In genomic region chr21:32437729-32438128, GRCh38 we compare ENCODE assay signal across 1 cellular context.
TF ChIP-seq lines count a peak whose summit lies in the region.

No MANE protein-coding gene starts in this region.

TF ChIP-seq in K562, 482 proteins besides CTCF, POLR2A, EP300 and RAD21:
- TF ChIP-seq ZBTB40 (IDR thresholded peaks at IDR 0.05) (peak; percentile 69), ZBTB40 (CRISPR knock-in tag; IDR thresholded peaks at IDR 0.05) (no peak), DIDO1 (tag; IDR thresholded peaks at IDR 0.05; ENCODE audit: low read depth) (0 out of 2 replicates have a peak, but pooled peaks have one; percentile 46), U2AF1 (optimal IDR thresholded peaks at IDR 0.05; ENCODE audit: low read depth, low read length) (no peak), ATF6 (CRISPR knock-in tag; IDR thresholded peaks at IDR 0.05) (no peak), NR4A1 (CRISPR knock-in tag; IDR thresholded peaks at IDR 0.05) (no peak), NR4A1 (tag; IDR thresholded peaks at IDR 0.05) (no peak), ARHGAP35 (IDR thresholded peaks at IDR 0.05; ENCODE audit: partially characterized antibody) (no peak), DEAF1 (CRISPR knock-in tag; IDR thresholded peaks at IDR 0.05) (no peak), ZNF780A (CRISPR knock-in tag; IDR thresholded peaks at IDR 0.05) (no peak), SNRNP70 (optimal IDR thresholded peaks at IDR 0.05; ENCODE audit: low read depth, low read length) (no peak), ILF3 (IDR thresholded peaks at IDR 0.05; ENCODE audit: borderline replicate concordance) (no peak), GABPA (tag; conservative IDR thresholded peaks at IDR 0.05; ENCODE audit: low read depth) (peak; percentile 65), ZNF143 (CRISPR knock-in tag; IDR thresholded peaks at IDR 0.05) (no peak), RFX1 (IDR thresholded peaks at IDR 0.05) (no peak), ZBTB11 (CRISPR knock-in tag; IDR thresholded peaks at IDR 0.05) (peak in 1 of 3 experiments; percentile 79; a peak in 2 of 6 replicates)
TF ChIP-seq in K562: peak in this region for 4.
